In the genomic region with DNA sequence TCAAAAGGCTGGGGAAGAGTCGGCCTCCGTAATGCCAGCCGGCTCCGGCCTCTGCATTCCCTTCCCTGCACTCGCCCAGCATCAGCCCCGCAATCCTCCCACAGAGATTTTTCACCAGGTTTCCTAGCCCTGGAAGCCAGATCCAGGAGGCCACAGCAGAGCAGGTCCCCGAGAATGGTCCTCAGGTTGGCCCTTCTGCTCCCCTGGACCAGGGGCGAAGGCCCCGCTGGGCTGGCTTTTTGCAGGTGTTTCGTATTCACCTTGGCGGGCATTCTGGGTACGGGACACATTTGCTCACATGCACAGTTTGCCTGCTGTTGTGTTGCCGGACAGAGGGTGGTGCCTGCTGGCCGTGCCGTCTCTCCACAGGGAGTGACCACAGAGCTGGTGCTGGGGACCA, we compare ENCODE assay signal across 21 cellular contexts.
DNase-seq lines count a peak whose midpoint lies in the region; ATAC-seq, FAIRE-seq and TF ChIP-seq lines count a peak whose summit lies in the region.
"Had no signal": no experiment of that assay in that cellular context is flagged by ENCODE, and none has a peak within 500 bp of the region (broad histone marks: within the 10 kb centered on the region; RNA-seq: fewer than 3 reads in every experiment).

No MANE protein-coding gene starts in this region.

- no peak overlapping the region for H3K4me2 ChIP-seq in H1 (ENCODE audit: insufficient read depth in 1 of 2, low read depth in 2 of 2, low read length in 2 of 2)

- no peak overlapping the region for H2AK5ac ChIP-seq in H1 (ENCODE audit: low read depth, low read length)

- no peak overlapping the region for H2BK120ac ChIP-seq in H1 (replicated peaks; ENCODE audit: low read depth, low read length)

- no peak overlapping the region for H4K5ac ChIP-seq in H1 (ENCODE audit: insufficient read length, low read depth, low read length)

- H3K4me1 ChIP-seq in H1 (replicated peaks in 1 of 4; ENCODE audit: control insufficient read depth in 3 of 4, insufficient read depth in 4 of 4, low read length in 3 of 4), result peaks cover 0 to 2% (median 0%) of the 10 kb centered on the region in 4 experiments; a peak in 1 of 7 replicates

- no peaks in the 10 kb centered on the region for H3K79me1 ChIP-seq in H1 (ENCODE audit: low read depth, low read length)

- peak in 1 of 3 donors; percentile 32 for ATAC-seq in natural killer cell
- no peak for ATAC-seq in HG03460 (IDR thresholded peaks at IDR 0.05; ENCODE audit: unreplicated experiment)
- no peak for ATAC-seq in GM18519 (IDR thresholded peaks at IDR 0.05; ENCODE audit: low FRiP score, unreplicated experiment)
- ATAC-seq: PC-3 had no signal

- no peak overlapping the region; the same call in 1 of the 2 replicates for H2BK5ac ChIP-seq in H1 (ENCODE audit: low read depth, low read length)

- H3K4me3 Mint-ChIP-seq in activated CD4-positive, alpha-beta memory T cell treated with anti-CD3 and anti-CD28 coated beads for 36 hours, result no peak overlapping the region
- H3K4me3 Mint-ChIP-seq in activated CD4-positive, alpha-beta memory T cell treated with anti-CD3 and anti-CD28 coated beads, Interleukin-2, amount 10 ng/mL, durations not matched to agents 7 days and 5 days, result no peak overlapping the region
- H3K4me3 Mint-ChIP-seq in natural killer cell (no peak overlapping the region), type B pancreatic cell (no peak overlapping the region)
- H3K4me3 Mint-ChIP-seq: HFFc6 had no signal

- no peak overlapping the region for H3K14ac ChIP-seq in H1 (ENCODE audit: insufficient read length)

- peaks cover 2% of the 10 kb centered on the region; the same call in 1 of the 2 replicates for H3K23me2 ChIP-seq in H1 (ENCODE audit: low read depth, low read length)

- no peak for TF ChIP-seq POLR2A in H1 (IDR thresholded peaks at IDR 0.05; ENCODE audit: control extremely low read depth in 1 of 2, low read depth in 2 of 2, low read length in 2 of 2)

- H3K9me3 ChIP-seq in H1 (ENCODE audit: insufficient read depth in 2 of 2, low read depth in 1 of 2, low read length in 1 of 2), result peaks cover 28 to 30% of the 10 kb centered on the region in 2 experiments

- no peak overlapping the region for H3K4ac ChIP-seq in H1 (replicated peaks; ENCODE audit: insufficient read length, low read depth, low read length)

- H3K36me3 ChIP-seq in H1 (ENCODE audit: control insufficient read depth in 2 of 4, insufficient read depth in 4 of 4, low read length in 3 of 4), result no peaks in the 10 kb centered on the region; a peak in 1 of 8 replicates

- TF ChIP-seq CTCF in H1 (IDR thresholded peaks at IDR 0.05; ENCODE audit: control extremely low read depth in 1 of 3, insufficient read depth in 1 of 3, low read depth in 1 of 3, low read length in 3 of 3) (no peak), natural killer cell (IDR thresholded peaks at IDR 0.05) (no peak), type B pancreatic cell (conservative IDR thresholded peaks at IDR 0.05) (no peak)

- no peaks in the 10 kb centered on the region for H3K27me3 ChIP-seq in H1 (replicated peaks in 1 of 4; ENCODE audit: control insufficient read depth in 3 of 4, extremely low read depth in 1 of 4, insufficient read depth in 3 of 4, low read length in 3 of 4)

- CTCF ChIA-PET in activated CD4-positive, alpha-beta memory T cell treated with anti-CD3 and anti-CD28 coated beads for 36 hours (lab: Charles Lee), result no interaction called here
- CTCF ChIA-PET in activated CD4-positive, alpha-beta memory T cell treated with anti-CD3 and anti-CD28 coated beads, Interleukin-2, amount 10 ng/mL, durations not matched to agents 7 days and 5 days (lab: Charles Lee), result no interaction called here
- CTCF ChIA-PET in H1 (lab: Charles Lee; ENCODE audit: partially characterized antibody), result no interaction called here

- no peaks in the 10 kb centered on the region for H3K4me1 Mint-ChIP-seq in activated CD4-positive, alpha-beta memory T cell treated with anti-CD3 and anti-CD28 coated beads for 36 hours (ENCODE audit: low read depth)
- no peaks in the 10 kb centered on the region for H3K4me1 Mint-ChIP-seq in activated CD4-positive, alpha-beta memory T cell treated with anti-CD3 and anti-CD28 coated beads, Interleukin-2, amount 10 ng/mL, durations not matched to agents 7 days and 5 days
- H3K4me1 Mint-ChIP-seq in natural killer cell, result peaks cover 0 to 4% of the 10 kb centered on the region in 2 donors
- H3K4me1 Mint-ChIP-seq in type B pancreatic cell (ENCODE audit: unreplicated experiment), result peaks cover 20% of the 10 kb centered on the region

- H4K91ac ChIP-seq in H1 (replicated peaks; ENCODE audit: insufficient read length, low read length), result no peak overlapping the region

- POLR2A ChIA-PET in activated CD4-positive, alpha-beta memory T cell treated with anti-CD3 and anti-CD28 coated beads for 36 hours (lab: Charles Lee), result no interaction called here
- POLR2A ChIA-PET in activated CD4-positive, alpha-beta memory T cell treated with anti-CD3 and anti-CD28 coated beads, Interleukin-2, amount 10 ng/mL, durations not matched to agents 7 days and 5 days (lab: Charles Lee), result no interaction called here
- POLR2A ChIA-PET in H1 (lab: Charles Lee; ENCODE audit: partially characterized antibody), result no interaction called here

- TF ChIP-seq EP300 in H1 (IDR thresholded peaks at IDR 0.05; ENCODE audit: borderline replicate concordance in 1 of 2, low read depth in 2 of 2, low read length in 2 of 2), result no peak

- no peak overlapping the region for H3K56ac ChIP-seq in H1 (replicated peaks; ENCODE audit: insufficient read length, low read depth, low read length)

- H3K4me3 ChIP-seq in H1 (ENCODE audit: extremely low read depth in 1 of 4, insufficient read depth in 2 of 4, low read depth in 3 of 4, low read length in 4 of 4), result no peak overlapping the region

- H3K23ac ChIP-seq in H1 (ENCODE audit: insufficient read length), result no peak overlapping the region

- peaks cover 14% of the 10 kb centered on the region for H3K36me3 Mint-ChIP-seq in activated CD4-positive, alpha-beta memory T cell treated with anti-CD3 and anti-CD28 coated beads for 36 hours
- no peaks in the 10 kb centered on the region for H3K36me3 Mint-ChIP-seq in activated CD4-positive, alpha-beta memory T cell treated with anti-CD3 and anti-CD28 coated beads, Interleukin-2, amount 10 ng/mL, durations not matched to agents 7 days and 5 days (ENCODE audit: low read depth)
- H3K36me3 Mint-ChIP-seq in natural killer cell (no peaks in the 10 kb centered on the region), type B pancreatic cell (no peaks in the 10 kb centered on the region)

- H3K18ac ChIP-seq in H1 (ENCODE audit: extremely low read depth, low read length), result no peak overlapping the region

- FAIRE-seq in H1 (lab: Jason Lieb, UNC), result no peak
- FAIRE-seq: H54 had no signal

- DNase-seq in activated CD4-positive, alpha-beta memory T cell treated with anti-CD3 and anti-CD28 coated beads for 36 hours, result peak; percentile 3
- DNase-seq in activated CD4-positive, alpha-beta memory T cell treated with anti-CD3 and anti-CD28 coated beads, Interleukin-2, amount 10 ng/mL, durations not matched to agents 7 days and 5 days, result no peak
- no peak for DNase-seq in H1 (ENCODE audit: low read depth in 1 of 2, low spot score in 2 of 2)
- DNase-seq in natural killer cell, result peak; percentile 11
- peak; percentile 63 for DNase-seq in type B pancreatic cell (ENCODE audit: extremely low spot score, unreplicated experiment)
- DNase-seq in NCI-H748 (lab: John Stamatoyannopoulos, UW; ENCODE audit: unreplicated experiment), result no peak
- DNase-seq: AML-193, DMS79 treated with DMSO at 0.1 percent for 48 hours, HFFc6, KG1, NCI-H1105 treated with DMSO at 0.1 percent for 48 hours, NCI-H187 treated with DMSO at 0.1 percent for 48 hours, NCI-H345, NCI-H524 treated with DMSO at 0.1 percent for 48 hours, PC-3 had no signal

- H3K79me2 ChIP-seq in H1 (ENCODE audit: control insufficient read depth in 1 of 2, insufficient read depth in 2 of 2, low read length in 2 of 2), result no peaks in the 10 kb centered on the region

- H4K8ac ChIP-seq in H1 (ENCODE audit: extremely low read depth, insufficient read depth, low read length), result peak overlapping the region; percentile 11; the same call in 1 of the 2 replicates

- H3K27ac ChIP-seq in H1 (ENCODE audit: low read depth, low read length), result no peak overlapping the region
- H3K27ac ChIP-seq: 22Rv1, C4-2B, RWPE1 had no signal

- H4K20me1 ChIP-seq in H1 (replicated peaks in 1 of 2; ENCODE audit: control insufficient read depth in 1 of 2, insufficient read depth in 2 of 2, low read length in 2 of 2), result peaks cover 0 to 2% of the 10 kb centered on the region in 2 experiments

- no peak overlapping the region for H2BK12ac ChIP-seq in H1 (ENCODE audit: low read depth, low read length)

- no peak for TF ChIP-seq RAD21 in H1 (IDR thresholded peaks at IDR 0.05 in 1 of 2, conservative IDR thresholded peaks at IDR 0.05 in 1 of 2; ENCODE audit: low read depth in 2 of 2, low read length in 2 of 2)

- intact Hi-C loops in activated CD4-positive, alpha-beta memory T cell treated with anti-CD3 and anti-CD28 coated beads for 36 hours (cut with micrococcal nuclease), result no loop called here
- intact Hi-C loops in natural killer cell (cut with micrococcal nuclease), result no loop called here

- WGBS in H1 (ENCODE audit: extremely low coverage in 1 of 2, insufficient coverage in 1 of 2, insufficient read length in 1 of 2, insufficient replicate concordance in 2 of 2, low coverage in 1 of 2, low lambda C conversion rate in 2 of 2, missing lambda C conversion rate in 1 of 2), 2 experiments, result 93% methylated on average over 14 of the region's 15 CpGs; no CpG with 5 or more reads in 1 of the 2 experiments

- no peak overlapping the region for H3K27ac Mint-ChIP-seq in activated CD4-positive, alpha-beta memory T cell treated with anti-CD3 and anti-CD28 coated beads for 36 hours
- no peak overlapping the region for H3K27ac Mint-ChIP-seq in activated CD4-positive, alpha-beta memory T cell treated with anti-CD3 and anti-CD28 coated beads, Interleukin-2, amount 10 ng/mL, durations not matched to agents 7 days and 5 days
- H3K27ac Mint-ChIP-seq in natural killer cell (no peak overlapping the region), type B pancreatic cell (peak overlapping the region; percentile 9)
- H3K27ac Mint-ChIP-seq: HFFc6 had no signal

- no peak overlapping the region for H2BK20ac ChIP-seq in H1 (ENCODE audit: low read length)

- H2AFZ ChIP-seq in H1 (ENCODE audit: low read length), result no peak overlapping the region

- no peak overlapping the region for H3K9ac ChIP-seq in H1 (replicated peaks in 1 of 4; ENCODE audit: extremely low read depth in 1 of 4, low read depth in 3 of 4, low read length in 3 of 4)

- H3K27me3 Mint-ChIP-seq in activated CD4-positive, alpha-beta memory T cell treated with anti-CD3 and anti-CD28 coated beads for 36 hours, result peaks cover 11% of the 10 kb centered on the region
- H3K27me3 Mint-ChIP-seq in activated CD4-positive, alpha-beta memory T cell treated with anti-CD3 and anti-CD28 coated beads, Interleukin-2, amount 10 ng/mL, durations not matched to agents 7 days and 5 days, result peaks cover 12% of the 10 kb centered on the region
- H3K27me3 Mint-ChIP-seq in natural killer cell (ENCODE audit: low read depth in 2 of 2) (peaks cover 13 to 14% of the 10 kb centered on the region in 2 donors), type B pancreatic cell (peaks cover 3% of the 10 kb centered on the region)

- peaks cover 23% of the 10 kb centered on the region for H3K9me3 Mint-ChIP-seq in activated CD4-positive, alpha-beta memory T cell treated with anti-CD3 and anti-CD28 coated beads for 36 hours
- peaks cover 16% of the 10 kb centered on the region for H3K9me3 Mint-ChIP-seq in activated CD4-positive, alpha-beta memory T cell treated with anti-CD3 and anti-CD28 coated beads, Interleukin-2, amount 10 ng/mL, durations not matched to agents 7 days and 5 days
- H3K9me3 Mint-ChIP-seq in natural killer cell (peaks cover 0 to 2% of the 10 kb centered on the region in 2 donors), type B pancreatic cell (peaks cover 4% of the 10 kb centered on the region)

- no peak overlapping the region for H2BK15ac ChIP-seq in H1 (ENCODE audit: low read length)

Comparison
In these comparisons a context has a peak if more than half of its experiments do, and no peak if none do; other contexts are left out.
1. DNase-seq: peak in activated CD4-positive, alpha-beta memory T cell treated with anti-CD3 and anti-CD28 coated beads for 36 hours (single experiment), natural killer cell (single experiment) and type B pancreatic cell (single experiment); none in activated CD4-positive, alpha-beta memory T cell treated with anti-CD3 and anti-CD28 coated beads, Interleukin-2, amount 10 ng/mL, durations not matched to agents 7 days and 5 days (single experiment), H1 (0 of 2) and NCI-H748 (single experiment).